8 cellular contexts compared by ENCODE assay signal in genomic region chr15:92898988-92899909, GRCh38. TPM values are rescaled to one million over a fixed set of nuclear protein-coding genes. Genes with fewer than 3 reads are reported as not detected.
A peak's percentile ranks its signal among the peaks of the same experiment; 100 is the strongest.
DNase-seq lines count a peak whose midpoint lies in the region; ATAC-seq and TF ChIP-seq lines count a peak whose summit lies in the region.

No MANE protein-coding gene starts in this region.

- ATAC-seq in naive B cell (ENCODE audit: low read depth in 2 of 2) (no peak), GM18858 (IDR thresholded peaks at IDR 0.05; ENCODE audit: unreplicated experiment) (no peak)

- H3K9ac ChIP-seq in Loucy (ENCODE audit: low read depth, low read length, poor library complexity, severe bottlenecking) = peak overlapping the region; percentile 99

- peaks cover 94% of the 10 kb centered on the region for H3K79me2 ChIP-seq in Loucy (ENCODE audit: insufficient read depth, low read length)

- peaks cover 11 to 35% of the 10 kb centered on the region in 2 donors for H3K36me3 Mint-ChIP-seq in naive B cell

- peaks cover 78% of the 10 kb centered on the region for H4K20me1 ChIP-seq in Loucy (ENCODE audit: insufficient read depth, low read length, poor library complexity, severe bottlenecking)

- H3K4me3 Mint-ChIP-seq in naive B cell = peak overlapping the region; percentile 64 to 98 (median 80)

- peak overlapping the region; percentile 95 for H3K4me2 ChIP-seq in Loucy (ENCODE audit: low read depth, low read length, poor library complexity, severe bottlenecking)

- peak overlapping the region; percentile 96 to 100 (median 99) for H3K27ac Mint-ChIP-seq in naive B cell

- peaks cover 13% of the 10 kb centered on the region for H3F3A ChIP-seq in Loucy (ENCODE audit: low read depth)

- DNase-seq in DMS53 (lab: John Stamatoyannopoulos, UW) = peak; percentile 75
- DNase-seq in astrocyte of the spinal cord (ENCODE audit: low read depth, low spot score) = peak; percentile 0
- no peak for DNase-seq in naive B cell
- no peak for DNase-seq in H4 (ENCODE audit: low spot score)
- DNase-seq in NCI-H510A (lab: John Stamatoyannopoulos, UW) = no peak
- DNase-seq in ecto neural progenitor cell (ENCODE audit: low spot score) = no peak

- in situ Hi-C loops in astrocyte of the spinal cord (cut with HindIII; ENCODE audit: low sequenced_read_pairs) = no loop called here

- H3K27me3 Mint-ChIP-seq in naive B cell = no peaks in the 10 kb centered on the region

- peaks cover 67% of the 10 kb centered on the region for H3K36me3 ChIP-seq in Loucy (ENCODE audit: insufficient read depth, low read length)

- H3K4me3 ChIP-seq in Loucy (ENCODE audit: low read length, poor library complexity, severe bottlenecking) (peak overlapping the region; percentile 92), astrocyte of the spinal cord (ENCODE audit: low read depth, low read length) (no peak overlapping the region)

- no peaks in the 10 kb centered on the region for H3K9me3 ChIP-seq in Loucy (ENCODE audit: insufficient read depth, low read depth, low read length)

- no peaks in the 10 kb centered on the region for H3K9me2 ChIP-seq in Loucy (replicated peaks; ENCODE audit: low read depth, low read length)

- peaks cover 52% of the 10 kb centered on the region for H3K4me1 ChIP-seq in Loucy (ENCODE audit: insufficient read depth, low read length, poor library complexity, severe bottlenecking)

- peak; percentile 70 for TF ChIP-seq CTCF in Loucy (conservative IDR thresholded peaks at IDR 0.05; ENCODE audit: low read length)
- TF ChIP-seq CTCF in astrocyte of the spinal cord (IDR thresholded peaks at IDR 0.05; ENCODE audit: low read depth, low read length) = no peak

- H2AFZ ChIP-seq in Loucy (ENCODE audit: low read length) = no peak overlapping the region

- peaks cover 0 to 7% (median 0%) of the 10 kb centered on the region in 7 donors for H3K9me3 Mint-ChIP-seq in naive B cell

- H3K4me1 Mint-ChIP-seq in naive B cell = peaks cover 31 to 63% (median 46%) of the 10 kb centered on the region in 3 donors

- H3K27me3 ChIP-seq in Loucy (ENCODE audit: insufficient read depth, low read length, poor library complexity, severe bottlenecking) = peaks cover 6% of the 10 kb centered on the region

RNA-seq across cellular contexts. Expression of gene CHD2, which starts 0.9 kb away (rescaled TPM):
- 100 to 1,000 TPM in 1 of 6 donors, 10 to 100 TPM in 5; 41.6 to 134 (median 85.2) TPM for polyA plus RNA-seq in naive B cell (ENCODE audit: low read depth in 6 of 6)
- total RNA-seq in H4 (2014; rRNA removed; shearing (Covaris generic)) = 19.1 and 41.2 TPM in 2 replicates

Comparison
In these comparisons a context has a peak if more than half of its experiments do, and no peak if none do; other contexts are left out.
1. DNase-seq: peak in DMS53 (single experiment) and astrocyte of the spinal cord (single experiment); none in naive B cell (single experiment), H4 (single experiment), NCI-H510A (single experiment) and ecto neural progenitor cell (single experiment).